Comparison of ENCODE assay signal across 13 cellular contexts in genomic region chr12:68824597-68825250, GRCh38. TPM values are rescaled to one million over a fixed set of nuclear protein-coding genes. Genes with fewer than 3 reads are reported as not detected.
A peak's percentile ranks its signal among the peaks of the same experiment; 100 is the strongest.
DNase-seq lines count a peak whose midpoint lies in the region; ATAC-seq and TF ChIP-seq lines count a peak whose summit lies in the region.
"Had no signal": no experiment of that assay in that cellular context is flagged by ENCODE, and none has a peak within 500 bp of the region (broad histone marks: within the 10 kb centered on the region; RNA-seq: fewer than 3 reads in every experiment).

No MANE protein-coding gene starts in this region.

- H3K27me3 Mint-ChIP-seq in activated naive CD4-positive, alpha-beta T cell treated with anti-CD3 and anti-CD28 coated beads, Interleukin-2, amount 50 U/mL, for 24 hours, result no peaks in the 10 kb centered on the region
- H3K27me3 Mint-ChIP-seq in IgD-negative memory B cell, result no peaks in the 10 kb centered on the region
- no peaks in the 10 kb centered on the region for H3K27me3 Mint-ChIP-seq in stimulated activated naive B cell treated with anti-CD40 and anti-IgM and Interleukin-4, amounts not matched to agents 10 μg/mL and 1 μg/mL and 100 μg/mL, for 72 hours

- DNase-seq in activated naive CD4-positive, alpha-beta T cell (lab: John Stamatoyannopoulos, UW), result no peak
- DNase-seq in brain microvascular endothelial cell (no peak), NCI-H1930 (lab: John Stamatoyannopoulos, UW) (no peak), SK-N-DZ (ENCODE audit: low spot score) (no peak), NCI-H345 treated with DMSO at 0.1 percent for 48 hours (lab: John Stamatoyannopoulos, UW; ENCODE audit: unreplicated experiment) (no peak)
- no peak for DNase-seq in stimulated activated naive B cell treated with anti-CD40 and anti-IgM and Interleukin-4, amounts not matched to agents 10 μg/mL and 1 μg/mL and 100 μg/mL, for 72 hours
- DNase-seq: C1 segment of cervical spinal cord, DND-41, NCI-H1048, NCI-H146, NCI-H524 had no signal

- no peak for ATAC-seq in stimulated activated naive B cell treated with anti-CD40 and anti-IgM and Interleukin-4, amounts not matched to agents 10 μg/mL and 1 μg/mL and 100 μg/mL, for 72 hours (replicated peaks)

- H3K4me3 Mint-ChIP-seq in activated naive CD4-positive, alpha-beta T cell treated with anti-CD3 and anti-CD28 coated beads, Interleukin-2, amount 50 U/mL, for 24 hours, result no peak overlapping the region
- H3K4me3 Mint-ChIP-seq in IgD-negative memory B cell, result no peak overlapping the region
- no peak overlapping the region for H3K4me3 Mint-ChIP-seq in stimulated activated naive B cell treated with anti-CD40 and anti-IgM and Interleukin-4, amounts not matched to agents 10 μg/mL and 1 μg/mL and 100 μg/mL, for 72 hours

- H3K36me3 ChIP-seq in brain microvascular endothelial cell (replicated peaks), result peaks cover 71% of the 10 kb centered on the region

- no peaks in the 10 kb centered on the region for H3K27me3 ChIP-seq in brain microvascular endothelial cell (replicated peaks)

- H3K27ac Mint-ChIP-seq in activated naive CD4-positive, alpha-beta T cell treated with anti-CD3 and anti-CD28 coated beads, Interleukin-2, amount 50 U/mL, for 24 hours, result peak overlapping the region; percentile 62
- peak overlapping the region in 2 of 3 donors; percentile 16 to 21 for H3K27ac Mint-ChIP-seq in IgD-negative memory B cell
- peak overlapping the region; percentile 20 for H3K27ac Mint-ChIP-seq in stimulated activated naive B cell treated with anti-CD40 and anti-IgM and Interleukin-4, amounts not matched to agents 10 μg/mL and 1 μg/mL and 100 μg/mL, for 72 hours

- peaks cover 28% of the 10 kb centered on the region for H3K36me3 Mint-ChIP-seq in activated naive CD4-positive, alpha-beta T cell treated with anti-CD3 and anti-CD28 coated beads, Interleukin-2, amount 50 U/mL, for 24 hours
- H3K36me3 Mint-ChIP-seq in IgD-negative memory B cell, result peaks cover 3% of the 10 kb centered on the region
- H3K36me3 Mint-ChIP-seq in stimulated activated naive B cell treated with anti-CD40 and anti-IgM and Interleukin-4, amounts not matched to agents 10 μg/mL and 1 μg/mL and 100 μg/mL, for 72 hours, result peaks cover 18 to 33% of the 10 kb centered on the region in 2 donors

- H3K4me3 ChIP-seq in brain microvascular endothelial cell (ENCODE audit: low read depth, low read length), result no peak overlapping the region

- in situ Hi-C loops in brain microvascular endothelial cell (cut with HindIII; ENCODE audit: low pct_ligation_motif_present, low sequenced_read_pairs), result no loop called here

- H3K4me1 Mint-ChIP-seq in activated naive CD4-positive, alpha-beta T cell treated with anti-CD3 and anti-CD28 coated beads, Interleukin-2, amount 50 U/mL, for 24 hours, result peaks cover 53% of the 10 kb centered on the region
- peaks cover 8 to 16% (median 16%) of the 10 kb centered on the region in 3 donors for H3K4me1 Mint-ChIP-seq in IgD-negative memory B cell
- peaks cover 5 to 14% of the 10 kb centered on the region in 2 donors for H3K4me1 Mint-ChIP-seq in stimulated activated naive B cell treated with anti-CD40 and anti-IgM and Interleukin-4, amounts not matched to agents 10 μg/mL and 1 μg/mL and 100 μg/mL, for 72 hours

- no peak for TF ChIP-seq CTCF in brain microvascular endothelial cell (IDR thresholded peaks at IDR 0.05; ENCODE audit: low read depth, low read length, missing control alignments)

- H3K9me3 Mint-ChIP-seq in activated naive CD4-positive, alpha-beta T cell treated with anti-CD3 and anti-CD28 coated beads, Interleukin-2, amount 50 U/mL, for 24 hours, result no peaks in the 10 kb centered on the region
- no peaks in the 10 kb centered on the region for H3K9me3 Mint-ChIP-seq in IgD-negative memory B cell
- H3K9me3 Mint-ChIP-seq in stimulated activated naive B cell treated with anti-CD40 and anti-IgM and Interleukin-4, amounts not matched to agents 10 μg/mL and 1 μg/mL and 100 μg/mL, for 72 hours, result no peaks in the 10 kb centered on the region

- peak overlapping the region; percentile 72 for H3K27ac ChIP-seq in brain microvascular endothelial cell

RNA-seq across cellular contexts. Expression of gene MDM2, which starts 16.7 kb away (rescaled TPM):
- polyA plus RNA-seq in IgD-negative memory B cell, result 19.6 TPM
- 23.7 and 34.1 TPM in 2 replicates for polyA plus RNA-seq in SK-N-DZ (2014; cell fraction: cytosol; rRNA removed)
- polyA plus RNA-seq in SK-N-DZ (2014; cell fraction: nucleus; rRNA removed), result 15.9 and 18.8 TPM in 2 replicates
